Comparison of ENCODE assay signal across 10 cellular contexts in the genomic region with DNA sequence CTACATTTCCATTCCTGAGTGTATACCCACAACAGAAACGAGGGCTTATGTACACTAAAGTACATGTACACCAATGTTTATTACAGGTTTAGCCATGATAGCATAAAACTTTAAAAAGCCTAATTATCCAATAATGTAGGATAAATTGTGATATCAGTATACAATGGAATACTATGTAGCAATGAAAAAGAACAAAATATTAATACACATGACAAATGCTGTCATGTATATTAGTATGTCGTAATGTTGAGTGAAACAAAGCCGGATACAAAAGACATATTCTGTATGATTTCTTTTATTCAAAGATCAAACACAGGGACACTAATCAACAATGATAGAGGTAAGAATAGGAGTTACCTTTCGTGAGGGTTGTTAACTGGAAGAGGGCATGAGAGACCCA. TPM values are rescaled to one million over a fixed set of nuclear protein-coding genes. Genes with fewer than 3 reads are reported as not detected.
"Had no signal": no experiment of that assay in that cellular context is flagged by ENCODE, and none has a peak within 500 bp of the region (broad histone marks: within the 10 kb centered on the region; RNA-seq: fewer than 3 reads in every experiment).

No MANE protein-coding gene starts in this region.

- H3K9me3 Mint-ChIP-seq: GM23338, H9, HFFc6 had no signal

- H3K27ac ChIP-seq: KMS-11 had no signal

- H3K4me3 ChIP-seq: GM23338 had no signal

- H2AFZ ChIP-seq: GM23338 had no signal

- DNase-seq: H9, HCEC 1CT, HFFc6, KBM-7 had no signal

- H3K4me2 ChIP-seq: GM23338, KMS-11 had no signal

- H3K4me3 Mint-ChIP-seq: GM23338, H9, HFFc6 had no signal

- FAIRE-seq: H1, H54, HTR-8/SVneo had no signal

- H3K9ac ChIP-seq: KMS-11 had no signal

- H3K4me1 Mint-ChIP-seq: GM23338, H9 had no signal

- ATAC-seq: GM23338 had no signal

- H3K27ac Mint-ChIP-seq: GM23338, H9, HFFc6 had no signal

RNA-seq across cellular contexts. Expression of gene SAA4, which starts 2.7 kb away (rescaled TPM):
- total RNA-seq: GM23338, H1, H9, HFFc6, HT-29 had no signal
- polyA plus RNA-seq: GM23338, H1 had no signal

RNA-seq across cellular contexts. Expression of gene SAA2, which starts 14.6 kb away (rescaled TPM):
- total RNA-seq: GM23338, H1, H9, HFFc6, HT-29 had no signal
- polyA plus RNA-seq: GM23338, H1 had no signal

RNA-seq across cellular contexts. Expression of gene SAA1, which starts 32.2 kb away (rescaled TPM):
- total RNA-seq: GM23338, H1, H9, HT-29 had no signal
- polyA plus RNA-seq: GM23338 had no signal
